1 cellular context compared by ENCODE assay signal in genomic region chr19:49639401-49640112, GRCh38.
TF ChIP-seq lines count a peak whose summit lies in the region.

No MANE protein-coding gene starts in this region.

TF ChIP-seq in SK-N-SH treated with all-trans-retinoic acid at 6 μM for 48 hours, 23 proteins besides CTCF, POLR2A, EP300 and RAD21 (continued from another document):
- no peak for TF ChIP-seq POU6F1 (CRISPR knock-in tag; IDR thresholded peaks at IDR 0.05; ENCODE audit: borderline replicate concordance, low read depth)
- no peak for TF ChIP-seq ZNF8 (CRISPR knock-in tag; IDR thresholded peaks at IDR 0.05)
- TF ChIP-seq RARB (CRISPR knock-in tag; IDR thresholded peaks at IDR 0.05) = no peak
- TF ChIP-seq ZNF565 (CRISPR knock-in tag; conservative IDR thresholded peaks at IDR 0.05; ENCODE audit: low read depth) = no peak
- TF ChIP-seq ZNF70 (CRISPR knock-in tag; IDR thresholded peaks at IDR 0.05) = no peak
- no peak for TF ChIP-seq GLIS3 (CRISPR knock-in tag; IDR thresholded peaks at IDR 0.05)
- TF ChIP-seq TCF4 (CRISPR knock-in tag; IDR thresholded peaks at IDR 0.05; ENCODE audit: borderline replicate concordance) = no peak
- TF ChIP-seq CSDC2 (CRISPR knock-in tag; IDR thresholded peaks at IDR 0.05) = no peak
- TF ChIP-seq PPARA (CRISPR knock-in tag; IDR thresholded peaks at IDR 0.05; ENCODE audit: borderline replicate concordance) = no peak
- TF ChIP-seq, protein P1, sequence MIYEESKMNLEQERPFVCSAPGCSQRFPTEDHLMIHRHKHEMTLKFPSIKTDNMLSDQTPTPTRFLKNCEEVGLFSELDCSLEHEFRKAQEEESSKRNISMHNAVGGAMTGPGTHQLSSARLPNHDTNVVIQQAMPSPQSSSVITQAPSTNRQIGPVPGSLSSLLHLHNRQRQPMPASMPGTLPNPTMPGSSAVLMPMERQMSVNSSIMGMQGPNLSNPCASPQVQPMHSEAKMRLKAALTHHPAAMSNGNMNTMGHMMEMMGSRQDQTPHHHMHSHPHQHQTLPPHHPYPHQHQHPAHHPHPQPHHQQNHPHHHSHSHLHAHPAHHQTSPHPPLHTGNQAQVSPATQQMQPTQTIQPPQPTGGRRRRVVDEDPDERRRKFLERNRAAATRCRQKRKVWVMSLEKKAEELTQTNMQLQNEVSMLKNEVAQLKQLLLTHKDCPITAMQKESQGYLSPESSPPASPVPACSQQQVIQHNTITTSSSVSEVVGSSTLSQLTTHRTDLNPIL (CRISPR knock-in tag; IDR thresholded peaks at IDR 0.05; ENCODE audit: low read depth) = no peak
- no peak for TF ChIP-seq ISL1 (CRISPR knock-in tag; IDR thresholded peaks at IDR 0.05)
- no peak for TF ChIP-seq TOX (CRISPR knock-in tag; IDR thresholded peaks at IDR 0.05; ENCODE audit: borderline replicate concordance)
- TF ChIP-seq CSRNP3 (CRISPR knock-in tag; IDR thresholded peaks at IDR 0.05) = no peak
